1 cellular context compared by ENCODE assay signal in the genomic region with DNA sequence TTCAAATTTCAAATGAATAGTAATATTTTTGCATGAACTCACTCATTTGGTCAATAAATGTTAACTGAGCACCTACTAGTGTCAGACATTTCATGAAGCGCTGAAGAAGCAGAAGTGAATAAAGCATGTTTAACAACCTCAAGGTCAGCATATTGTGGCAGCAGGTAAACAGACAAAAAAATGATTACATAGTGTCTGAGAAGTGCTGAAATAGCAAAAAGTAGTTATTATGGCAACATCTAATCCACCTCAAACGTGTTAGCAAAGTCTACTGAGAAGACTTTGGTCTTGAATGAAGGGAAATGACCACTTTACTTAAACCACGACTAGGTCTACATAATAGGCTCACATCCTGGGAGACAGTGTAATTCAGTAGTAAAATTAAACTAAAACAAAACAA.
TF ChIP-seq lines count a peak whose summit lies in the region.

No MANE protein-coding gene starts in this region.

TF ChIP-seq in IMR-90, 13 proteins besides CTCF, POLR2A, EP300 and RAD21 (continued from another document):
- TF ChIP-seq, protein P1, sequence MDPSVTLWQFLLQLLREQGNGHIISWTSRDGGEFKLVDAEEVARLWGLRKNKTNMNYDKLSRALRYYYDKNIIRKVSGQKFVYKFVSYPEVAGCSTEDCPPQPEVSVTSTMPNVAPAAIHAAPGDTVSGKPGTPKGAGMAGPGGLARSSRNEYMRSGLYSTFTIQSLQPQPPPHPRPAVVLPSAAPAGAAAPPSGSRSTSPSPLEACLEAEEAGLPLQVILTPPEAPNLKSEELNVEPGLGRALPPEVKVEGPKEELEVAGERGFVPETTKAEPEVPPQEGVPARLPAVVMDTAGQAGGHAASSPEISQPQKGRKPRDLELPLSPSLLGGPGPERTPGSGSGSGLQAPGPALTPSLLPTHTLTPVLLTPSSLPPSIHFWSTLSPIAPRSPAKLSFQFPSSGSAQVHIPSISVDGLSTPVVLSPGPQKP (IDR thresholded peaks at IDR 0.05; ENCODE audit: borderline replicate concordance, low read depth, low read length): no peak
- no peak for TF ChIP-seq CHD1 (IDR thresholded peaks at IDR 0.05; ENCODE audit: low read depth, low read length)
TF ChIP-seq in IMR-90: peak in this region for 1.
